11 cellular contexts compared by ENCODE assay signal in the genomic region with DNA sequence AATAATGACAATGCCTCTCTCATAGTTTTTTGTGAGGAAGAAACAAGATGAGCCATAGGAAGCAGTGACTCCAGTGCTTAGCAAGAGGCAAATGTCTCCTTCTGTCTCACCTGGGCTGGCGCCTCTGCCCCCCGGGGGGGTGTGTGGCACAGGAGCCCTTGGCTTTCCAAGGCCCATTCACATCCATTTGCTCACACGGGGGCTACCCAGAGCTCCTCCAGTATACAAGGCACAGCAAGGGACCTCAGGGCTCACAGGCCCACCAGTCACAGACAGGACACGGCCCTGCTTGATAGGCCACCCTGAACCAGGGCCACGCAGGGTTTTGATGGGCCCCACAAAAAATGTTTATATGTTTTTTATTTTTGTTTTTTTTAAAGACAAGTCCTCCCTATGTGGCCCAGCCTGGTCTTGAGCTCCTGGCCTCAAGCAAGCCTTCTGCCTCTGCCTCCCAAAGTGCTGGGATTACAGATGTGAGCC. TPM values are rescaled to one million over a fixed set of nuclear protein-coding genes. Genes with fewer than 3 reads are reported as not detected.
"Had no signal": no experiment of that assay in that cellular context is flagged by ENCODE, and none has a peak within 500 bp of the region (broad histone marks: within the 10 kb centered on the region; RNA-seq: fewer than 3 reads in every experiment).

No MANE protein-coding gene starts in this region.

- H2AFZ ChIP-seq: GM23248 had no signal

- H3K4me2 ChIP-seq: KMS-11 had no signal

- H3K9ac ChIP-seq: GM23248, KMS-11 had no signal

- H3K27ac ChIP-seq: GM23248, HL-60, KMS-11 had no signal

- FAIRE-seq: H54, HepG2 had no signal

- DNase-seq: GM23248, GOT3, H9, HCEC 1CT, KBM-7 had no signal

- H3K4me3 ChIP-seq: GM23248 had no signal

RNA-seq across cellular contexts. Expression of gene PLA2G4E, which starts 26.6 kb away (rescaled TPM):
- total RNA-seq: GM23248, H9, HepG2, HT1080 had no signal
- polyA plus RNA-seq: GM23248, HepG2, IgD-negative memory B cell had no signal
